10 cellular contexts compared by ENCODE assay signal in the genomic region with DNA sequence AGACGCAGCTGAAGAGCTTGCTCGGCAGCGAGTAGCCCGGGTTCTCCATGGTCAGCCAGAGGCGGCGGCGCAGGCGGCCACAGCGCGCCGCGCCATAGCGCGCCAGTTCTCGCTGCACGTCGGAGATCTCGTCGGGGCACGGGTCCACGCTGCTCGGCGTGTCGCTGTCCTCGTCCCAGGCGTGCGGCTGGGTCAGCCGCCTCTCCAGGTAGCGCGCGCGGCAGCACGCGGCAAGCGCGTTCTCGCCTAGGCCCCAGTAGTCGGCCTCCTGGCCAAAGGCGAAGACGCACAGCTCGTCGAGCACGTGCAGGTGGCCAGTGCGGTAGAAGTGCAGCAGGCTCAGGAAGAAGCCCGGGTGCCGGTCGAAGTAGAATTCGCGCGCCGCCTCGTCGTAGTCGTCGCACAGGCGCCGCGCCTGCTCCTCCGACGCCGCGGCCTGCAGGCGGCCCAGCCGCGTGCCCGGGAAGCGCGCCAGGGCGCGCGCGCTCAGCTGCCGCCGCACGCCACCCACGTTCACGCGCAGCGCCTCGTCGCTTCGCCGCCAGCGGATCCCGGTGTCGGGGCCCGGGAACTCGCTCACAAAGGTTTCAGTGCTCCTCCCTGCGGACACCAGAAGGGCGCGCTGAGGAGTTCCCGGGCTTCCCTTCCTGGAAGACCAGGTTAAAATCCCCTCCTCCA. TPM values are rescaled to one million over a fixed set of nuclear protein-coding genes. Genes with fewer than 3 reads are reported as not detected.
DNase-seq lines count a peak whose midpoint lies in the region; ATAC-seq and TF ChIP-seq lines count a peak whose summit lies in the region.
"Had no signal": no experiment of that assay in that cellular context is flagged by ENCODE, and none has a peak within 500 bp of the region (broad histone marks: within the 10 kb centered on the region; RNA-seq: fewer than 3 reads in every experiment).

No MANE protein-coding gene starts in this region.

- CTCF ChIA-PET in CD4-positive, alpha-beta T cell (lab: Charles Lee): interaction anchor here (1.7 to 5.0 kb wide), 4 partner anchors 14 to 86 kb away, joined by 3 to 37 read pairs (median 17); no protein-coding TSS in a partner anchor

- no peaks in the 10 kb centered on the region for H3K36me3 Mint-ChIP-seq in CD4-positive, alpha-beta T cell (ENCODE audit: low read depth)
- H3K36me3 Mint-ChIP-seq in endodermal cell (ENCODE audit: low read depth): no peaks in the 10 kb centered on the region
- no peaks in the 10 kb centered on the region for H3K36me3 Mint-ChIP-seq in naive B cell

- H3K4me3 Mint-ChIP-seq in CD4-positive, alpha-beta T cell: no peak overlapping the region
- H3K4me3 Mint-ChIP-seq in endodermal cell (no peak overlapping the region), naive B cell (peak overlapping the region; percentile 9 to 80 (median 64))

- POLR2A ChIA-PET in CD4-positive, alpha-beta T cell (lab: Charles Lee): no interaction called here

- H3K4me1 Mint-ChIP-seq in CD4-positive, alpha-beta T cell (ENCODE audit: low read depth): peaks cover 16% of the 10 kb centered on the region
- H3K4me1 Mint-ChIP-seq in endodermal cell (peaks cover 11% of the 10 kb centered on the region), naive B cell (peaks cover 13 to 43% (median 26%) of the 10 kb centered on the region in 3 donors)

- peak; percentile 45 for ATAC-seq in CD4-positive, alpha-beta T cell (ENCODE audit: poor library complexity)
- ATAC-seq in RWPE2 (ENCODE audit: low read depth) (no peak), naive B cell (ENCODE audit: low read depth in 2 of 2) (peak in 1 of 2 donors; percentile 16), GM18498 (IDR thresholded peaks at IDR 0.05; ENCODE audit: unreplicated experiment) (no peak), GM21576 (IDR thresholded peaks at IDR 0.05; ENCODE audit: unreplicated experiment) (no peak)

- no peak overlapping the region for H3K9ac ChIP-seq in endodermal cell (ENCODE audit: extremely low read depth, low read length, poor library complexity, severe bottlenecking)

- H3K27me3 Mint-ChIP-seq in CD4-positive, alpha-beta T cell: peaks cover 53% of the 10 kb centered on the region
- H3K27me3 Mint-ChIP-seq in endodermal cell (ENCODE audit: insufficient read depth): peaks cover 36% of the 10 kb centered on the region
- peaks cover 46 to 52% (median 49%) of the 10 kb centered on the region in 3 donors for H3K27me3 Mint-ChIP-seq in naive B cell

- intact Hi-C loops in CD4-positive, alpha-beta T cell (cut with DNase I, micrococcal nuclease): loop anchor here (5.0 kb wide), 3 partner anchors 86 to 674 kb away; no protein-coding TSS in a partner anchor

- peaks cover 46% of the 10 kb centered on the region for H3K27me3 ChIP-seq in CD4-positive, alpha-beta T cell (ENCODE audit: control insufficient read depth, insufficient read depth, low read length)
- H3K27me3 ChIP-seq in RWPE2 (ENCODE audit: insufficient read depth, poor library complexity, severe bottlenecking) (peaks cover 19% of the 10 kb centered on the region), endodermal cell (ENCODE audit: control insufficient read depth, insufficient read depth, low read length, poor library complexity, severe bottlenecking) (peaks cover 17% of the 10 kb centered on the region)

- H3K4me3 ChIP-seq in RWPE2 (ENCODE audit: severe bottlenecking) (peak overlapping the region; percentile 2), endodermal cell (ENCODE audit: low read length) (no peak overlapping the region)

- WGBS in endodermal cell (ENCODE audit: insufficient coverage in 1 of 2, insufficient read length in 1 of 2), 2 experiments: 84 to 86% methylated on average over 71 to 92 of the region's 92 CpGs

- H3K4me1 ChIP-seq in RWPE2 (ENCODE audit: insufficient read depth, poor library complexity, severe bottlenecking): no peaks in the 10 kb centered on the region
- no peaks in the 10 kb centered on the region for H3K4me1 ChIP-seq in endodermal cell (ENCODE audit: control insufficient read depth, insufficient read depth, low read length)

- H3K36me3 ChIP-seq in RWPE2 (ENCODE audit: low read depth) (no peaks in the 10 kb centered on the region), endodermal cell (ENCODE audit: control insufficient read depth, insufficient read depth, low read length) (no peaks in the 10 kb centered on the region)

- no peaks in the 10 kb centered on the region for H3K9me3 ChIP-seq in CD4-positive, alpha-beta T cell (ENCODE audit: control insufficient read depth, low read length)
- H3K9me3 ChIP-seq in RWPE2 (ENCODE audit: severe bottlenecking) (no peaks in the 10 kb centered on the region), endodermal cell (ENCODE audit: control insufficient read depth, low read length) (no peaks in the 10 kb centered on the region)

- no peaks in the 10 kb centered on the region for H3K9me3 Mint-ChIP-seq in CD4-positive, alpha-beta T cell
- H3K9me3 Mint-ChIP-seq in endodermal cell (peaks cover 5% of the 10 kb centered on the region), naive B cell (no peaks in the 10 kb centered on the region)

- no peak overlapping the region for H3K27ac ChIP-seq in CD4-positive, alpha-beta T cell (ENCODE audit: low read depth, low read length)
- H3K27ac ChIP-seq in RWPE2 (ENCODE audit: poor library complexity, severe bottlenecking): no peak overlapping the region
- no peak overlapping the region for H3K27ac ChIP-seq in endodermal cell (ENCODE audit: low read depth, low read length)
- H3K27ac ChIP-seq: VCaP had no signal

- peak in 1 of 10 experiments; percentile 17 for DNase-seq in CD4-positive, alpha-beta T cell
- DNase-seq in RWPE2 (ENCODE audit: low spot score): no peak
- peak; percentile 94 for DNase-seq in endodermal cell
- DNase-seq in naive B cell: no peak
- DNase-seq in NCI-H1694 treated with DMSO at 0.1 percent for 48 hours (lab: John Stamatoyannopoulos, UW): no peak
- DNase-seq in NCI-H2196 treated with DMSO at 0.1 percent for 48 hours (lab: John Stamatoyannopoulos, UW; ENCODE audit: unreplicated experiment): no peak
- DNase-seq: KG1 had no signal

- TF ChIP-seq CTCF in CD4-positive, alpha-beta T cell (IDR thresholded peaks at IDR 0.05): no peak
- TF ChIP-seq CTCF in RWPE2 (IDR thresholded peaks at IDR 0.05; ENCODE audit: poor library complexity, severe bottlenecking) (peak; percentile 50), endodermal cell (conservative IDR thresholded peaks at IDR 0.05) (peak; percentile 70)

- no peak overlapping the region for H3K27ac Mint-ChIP-seq in CD4-positive, alpha-beta T cell
- H3K27ac Mint-ChIP-seq in endodermal cell (no peak overlapping the region), naive B cell (no peak overlapping the region)

RNA-seq across cellular contexts. Expression of gene KCNS1, which starts 2.7 kb away (rescaled TPM):
- total RNA-seq in CD4-positive, alpha-beta T cell: not detected
- 1 to 10 TPM in 1 of 2 donors, under 1 TPM in 1; 0.18 to 1.5 TPM for total RNA-seq in endodermal cell
- polyA plus RNA-seq in endodermal cell (2013, experiment 1 of 2): 0.28 TPM
- polyA plus RNA-seq in endodermal cell (2013, experiment 2 of 2): 0.25 TPM
- polyA plus RNA-seq in naive B cell (ENCODE audit: low read depth in 6 of 6): under 1 TPM in 4 of 6 donors, not detected in 2; 0.06 to 0.26 (median 0.20) TPM

RNA-seq across cellular contexts. Expression of gene WFDC5, which starts 16.7 kb away (rescaled TPM):
- total RNA-seq in CD4-positive, alpha-beta T cell: not detected
- total RNA-seq in endodermal cell: not detected
- not detected for polyA plus RNA-seq in endodermal cell (2013, experiment 1 of 2)
- polyA plus RNA-seq in endodermal cell (2013, experiment 2 of 2): not detected
- polyA plus RNA-seq in naive B cell (ENCODE audit: low read depth in 6 of 6): not detected

RNA-seq across cellular contexts. Expression of gene WFDC12, which starts 26.0 kb away (rescaled TPM):
- not detected for total RNA-seq in CD4-positive, alpha-beta T cell
- total RNA-seq in endodermal cell: not detected
- not detected for polyA plus RNA-seq in endodermal cell (2013, experiment 1 of 2)
- polyA plus RNA-seq in endodermal cell (2013, experiment 2 of 2): not detected
- not detected for polyA plus RNA-seq in naive B cell (ENCODE audit: low read depth in 6 of 6)

Comparison
In these comparisons a context has a peak if more than half of its experiments do, and no peak if none do; other contexts are left out.
1. H3K4me3 Mint-ChIP-seq: peak in naive B cell (8 of 8); none in CD4-positive, alpha-beta T cell (single experiment) and endodermal cell (single experiment).